In the genomic region with DNA sequence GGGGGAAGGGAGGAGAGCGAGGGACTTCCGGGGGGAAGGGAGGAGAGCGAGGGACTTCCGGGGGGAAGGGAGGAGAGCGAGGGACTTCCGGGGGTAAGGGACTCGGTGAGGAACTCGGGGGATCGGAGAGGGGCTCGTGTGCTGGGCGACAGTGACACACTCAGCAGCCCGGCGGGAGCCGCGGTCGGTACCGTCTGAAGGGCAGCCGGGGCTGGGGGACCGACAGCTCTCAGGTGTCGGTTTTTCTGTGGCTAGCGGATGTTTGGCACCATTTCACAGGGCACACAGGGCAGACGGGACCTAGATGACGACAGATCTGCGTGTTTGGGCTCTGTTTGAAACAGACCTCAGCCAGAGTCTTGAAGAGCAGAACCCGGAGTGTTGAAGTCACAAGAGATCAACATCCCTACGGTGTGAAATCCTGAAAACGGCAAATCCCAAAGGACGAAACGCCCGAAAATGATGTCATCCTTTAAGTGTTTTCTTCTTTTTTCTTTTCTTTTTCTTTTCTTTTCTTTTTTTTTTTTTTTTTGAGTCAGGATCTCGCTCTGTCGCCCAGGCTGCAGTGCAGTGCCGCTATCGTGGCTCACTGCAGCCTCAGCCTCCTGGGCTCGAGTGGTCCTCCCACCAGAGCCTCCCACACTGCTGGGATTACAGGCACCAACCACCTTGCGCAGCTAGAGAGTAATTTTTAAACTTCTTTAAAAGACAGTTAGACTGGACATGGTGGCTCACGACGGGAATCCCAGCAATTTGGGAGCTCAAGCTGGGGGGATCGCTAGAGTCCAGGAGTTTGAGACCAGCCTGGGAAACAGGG, we compare ENCODE assay signal across 1 cellular context.
TF ChIP-seq lines count a peak whose summit lies in the region.

No MANE protein-coding gene starts in this region.

TF ChIP-seq in K562, 482 proteins besides CTCF, POLR2A, EP300 and RAD21 (continued from another document and continues in another):
- TF ChIP-seq HDAC3 (IDR thresholded peaks at IDR 0.05; ENCODE audit: borderline replicate concordance, partially characterized antibody) (no peak), POLR2AphosphoS5 (IDR thresholded peaks at IDR 0.05; ENCODE audit: control insufficient read depth, insufficient read depth, low read depth, low read length) (peak; percentile 86), ZNF134 (CRISPR knock-in tag; conservative IDR thresholded peaks at IDR 0.05) (no peak), CHD1 (IDR thresholded peaks at IDR 0.05; ENCODE audit: low read length) (peak; percentile 55), CBX5 (IDR thresholded peaks at IDR 0.05; ENCODE audit: borderline replicate concordance, low read depth) (no peak), SAFB (IDR thresholded peaks at IDR 0.05; ENCODE audit: borderline replicate concordance, low read depth, low read length) (no peak), MAZ (CRISPR knock-in tag; conservative IDR thresholded peaks at IDR 0.05 in 1 of 2, IDR thresholded peaks at IDR 0.05 in 1 of 2) (peak; percentile 96 to 99), SMARCE1 (IDR thresholded peaks at IDR 0.05) (peak; percentile 62; the same call in 1 of the 2 replicates), ZNF79 (CRISPR knock-in tag; IDR thresholded peaks at IDR 0.05; ENCODE audit: low read depth) (no peak), SRSF3 (IDR thresholded peaks at IDR 0.05; ENCODE audit: insufficient read depth, low read length) (no peak), ERF (CRISPR knock-in tag; IDR thresholded peaks at IDR 0.05) (0 out of 2 replicates have a peak, but pooled peaks have one; percentile 34), ZC3H8 (IDR thresholded peaks at IDR 0.05) (no peak), IFI16 (CRISPR knock-in tag; IDR thresholded peaks at IDR 0.05) (no peak), ZNF717 (CRISPR knock-in tag; IDR thresholded peaks at IDR 0.05) (no peak), SIX5 (IDR thresholded peaks at IDR 0.05; ENCODE audit: borderline replicate concordance in 1 of 2, insufficient read depth in 1 of 2, low read depth in 1 of 2, low read length in 2 of 2) (no peak), LARP7 (IDR thresholded peaks at IDR 0.05) (peak; percentile 70; the same call in 1 of the 2 replicates), ELF2 (CRISPR knock-in tag; IDR thresholded peaks at IDR 0.05) (peak; percentile 71; the same call in 1 of the 2 replicates), POLR2AphosphoS2 (IDR thresholded peaks at IDR 0.05; ENCODE audit: low read length) (peak; percentile 92; the same call in 1 of the 2 replicates), MIER1 (IDR thresholded peaks at IDR 0.05; ENCODE audit: low read depth) (peak; percentile 47; the same call in 1 of the 2 replicates)
- TF ChIP-seq, protein P1, sequence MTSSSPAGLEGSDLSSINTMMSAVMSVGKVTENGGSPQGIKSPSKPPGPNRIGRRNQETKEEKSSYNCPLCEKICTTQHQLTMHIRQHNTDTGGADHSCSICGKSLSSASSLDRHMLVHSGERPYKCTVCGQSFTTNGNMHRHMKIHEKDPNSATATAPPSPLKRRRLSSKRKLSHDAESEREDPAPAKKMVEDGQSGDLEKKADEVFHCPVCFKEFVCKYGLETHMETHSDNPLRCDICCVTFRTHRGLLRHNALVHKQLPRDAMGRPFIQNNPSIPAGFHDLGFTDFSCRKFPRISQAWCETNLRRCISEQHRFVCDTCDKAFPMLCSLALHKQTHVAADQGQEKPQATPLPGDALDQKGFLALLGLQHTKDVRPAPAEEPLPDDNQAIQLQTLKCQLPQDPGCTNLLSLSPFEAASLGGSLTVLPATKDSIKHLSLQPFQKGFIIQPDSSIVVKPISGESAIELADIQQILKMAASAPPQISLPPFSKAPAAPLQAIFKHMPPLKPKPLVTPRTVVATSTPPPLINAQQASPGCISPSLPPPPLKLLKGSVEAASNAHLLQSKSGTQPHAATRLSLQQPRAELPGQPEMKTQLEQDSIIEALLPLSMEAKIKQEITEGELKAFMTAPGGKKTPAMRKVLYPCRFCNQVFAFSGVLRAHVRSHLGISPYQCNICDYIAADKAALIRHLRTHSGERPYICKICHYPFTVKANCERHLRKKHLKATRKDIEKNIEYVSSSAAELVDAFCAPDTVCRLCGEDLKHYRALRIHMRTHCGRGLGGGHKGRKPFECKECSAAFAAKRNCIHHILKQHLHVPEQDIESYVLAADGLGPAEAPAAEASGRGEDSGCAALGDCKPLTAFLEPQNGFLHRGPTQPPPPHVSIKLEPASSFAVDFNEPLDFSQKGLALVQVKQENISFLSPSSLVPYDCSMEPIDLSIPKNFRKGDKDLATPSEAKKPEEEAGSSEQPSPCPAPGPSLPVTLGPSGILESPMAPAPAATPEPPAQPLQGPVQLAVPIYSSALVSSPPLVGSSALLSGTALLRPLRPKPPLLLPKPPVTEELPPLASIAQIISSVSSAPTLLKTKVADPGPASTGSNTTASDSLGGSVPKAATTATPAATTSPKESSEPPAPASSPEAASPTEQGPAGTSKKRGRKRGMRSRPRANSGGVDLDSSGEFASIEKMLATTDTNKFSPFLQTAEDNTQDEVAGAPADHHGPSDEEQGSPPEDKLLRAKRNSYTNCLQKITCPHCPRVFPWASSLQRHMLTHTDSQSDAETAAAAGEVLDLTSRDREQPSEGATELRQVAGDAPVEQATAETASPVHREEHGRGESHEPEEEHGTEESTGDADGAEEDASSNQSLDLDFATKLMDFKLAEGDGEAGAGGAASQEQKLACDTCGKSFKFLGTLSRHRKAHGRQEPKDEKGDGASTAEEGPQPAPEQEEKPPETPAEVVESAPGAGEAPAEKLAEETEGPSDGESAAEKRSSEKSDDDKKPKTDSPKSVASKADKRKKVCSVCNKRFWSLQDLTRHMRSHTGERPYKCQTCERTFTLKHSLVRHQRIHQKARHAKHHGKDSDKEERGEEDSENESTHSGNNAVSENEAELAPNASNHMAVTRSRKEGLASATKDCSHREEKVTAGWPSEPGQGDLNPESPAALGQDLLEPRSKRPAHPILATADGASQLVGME (CRISPR knock-in tag; IDR thresholded peaks at IDR 0.05): no peak
- TF ChIP-seq, protein P2, sequence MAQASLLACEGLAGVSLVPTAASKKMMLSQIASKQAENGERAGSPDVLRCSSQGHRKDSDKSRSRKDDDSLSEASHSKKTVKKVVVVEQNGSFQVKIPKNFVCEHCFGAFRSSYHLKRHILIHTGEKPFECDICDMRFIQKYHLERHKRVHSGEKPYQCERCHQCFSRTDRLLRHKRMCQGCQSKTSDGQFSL (CRISPR knock-in tag; IDR thresholded peaks at IDR 0.05): 0 out of 2 replicates have a peak, but pooled peaks have one; percentile 11
- TF ChIP-seq, protein P2 (tag; IDR thresholded peaks at IDR 0.05): 0 out of 4 replicates have a peak, but pooled peaks of 1 of the 2 experiments have one; percentile 43
- TF ChIP-seq, protein P3, sequence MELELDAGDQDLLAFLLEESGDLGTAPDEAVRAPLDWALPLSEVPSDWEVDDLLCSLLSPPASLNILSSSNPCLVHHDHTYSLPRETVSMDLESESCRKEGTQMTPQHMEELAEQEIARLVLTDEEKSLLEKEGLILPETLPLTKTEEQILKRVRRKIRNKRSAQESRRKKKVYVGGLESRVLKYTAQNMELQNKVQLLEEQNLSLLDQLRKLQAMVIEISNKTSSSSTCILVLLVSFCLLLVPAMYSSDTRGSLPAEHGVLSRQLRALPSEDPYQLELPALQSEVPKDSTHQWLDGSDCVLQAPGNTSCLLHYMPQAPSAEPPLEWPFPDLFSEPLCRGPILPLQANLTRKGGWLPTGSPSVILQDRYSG (tag; conservative IDR thresholded peaks at IDR 0.05; ENCODE audit: low read depth): no peak
- TF ChIP-seq, protein P4, sequence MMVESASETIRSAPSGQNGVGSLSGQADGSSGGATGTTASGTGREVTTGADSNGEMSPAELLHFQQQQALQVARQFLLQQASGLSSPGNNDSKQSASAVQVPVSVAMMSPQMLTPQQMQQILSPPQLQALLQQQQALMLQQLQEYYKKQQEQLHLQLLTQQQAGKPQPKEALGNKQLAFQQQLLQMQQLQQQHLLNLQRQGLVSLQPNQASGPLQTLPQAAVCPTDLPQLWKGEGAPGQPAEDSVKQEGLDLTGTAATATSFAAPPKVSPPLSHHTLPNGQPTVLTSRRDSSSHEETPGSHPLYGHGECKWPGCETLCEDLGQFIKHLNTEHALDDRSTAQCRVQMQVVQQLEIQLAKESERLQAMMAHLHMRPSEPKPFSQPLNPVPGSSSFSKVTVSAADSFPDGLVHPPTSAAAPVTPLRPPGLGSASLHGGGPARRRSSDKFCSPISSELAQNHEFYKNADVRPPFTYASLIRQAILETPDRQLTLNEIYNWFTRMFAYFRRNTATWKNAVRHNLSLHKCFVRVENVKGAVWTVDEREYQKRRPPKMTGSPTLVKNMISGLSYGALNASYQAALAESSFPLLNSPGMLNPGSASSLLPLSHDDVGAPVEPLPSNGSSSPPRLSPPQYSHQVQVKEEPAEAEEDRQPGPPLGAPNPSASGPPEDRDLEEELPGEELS (CRISPR knock-in tag; IDR thresholded peaks at IDR 0.05; ENCODE audit: borderline replicate concordance): no peak
- TF ChIP-seq, protein P5, sequence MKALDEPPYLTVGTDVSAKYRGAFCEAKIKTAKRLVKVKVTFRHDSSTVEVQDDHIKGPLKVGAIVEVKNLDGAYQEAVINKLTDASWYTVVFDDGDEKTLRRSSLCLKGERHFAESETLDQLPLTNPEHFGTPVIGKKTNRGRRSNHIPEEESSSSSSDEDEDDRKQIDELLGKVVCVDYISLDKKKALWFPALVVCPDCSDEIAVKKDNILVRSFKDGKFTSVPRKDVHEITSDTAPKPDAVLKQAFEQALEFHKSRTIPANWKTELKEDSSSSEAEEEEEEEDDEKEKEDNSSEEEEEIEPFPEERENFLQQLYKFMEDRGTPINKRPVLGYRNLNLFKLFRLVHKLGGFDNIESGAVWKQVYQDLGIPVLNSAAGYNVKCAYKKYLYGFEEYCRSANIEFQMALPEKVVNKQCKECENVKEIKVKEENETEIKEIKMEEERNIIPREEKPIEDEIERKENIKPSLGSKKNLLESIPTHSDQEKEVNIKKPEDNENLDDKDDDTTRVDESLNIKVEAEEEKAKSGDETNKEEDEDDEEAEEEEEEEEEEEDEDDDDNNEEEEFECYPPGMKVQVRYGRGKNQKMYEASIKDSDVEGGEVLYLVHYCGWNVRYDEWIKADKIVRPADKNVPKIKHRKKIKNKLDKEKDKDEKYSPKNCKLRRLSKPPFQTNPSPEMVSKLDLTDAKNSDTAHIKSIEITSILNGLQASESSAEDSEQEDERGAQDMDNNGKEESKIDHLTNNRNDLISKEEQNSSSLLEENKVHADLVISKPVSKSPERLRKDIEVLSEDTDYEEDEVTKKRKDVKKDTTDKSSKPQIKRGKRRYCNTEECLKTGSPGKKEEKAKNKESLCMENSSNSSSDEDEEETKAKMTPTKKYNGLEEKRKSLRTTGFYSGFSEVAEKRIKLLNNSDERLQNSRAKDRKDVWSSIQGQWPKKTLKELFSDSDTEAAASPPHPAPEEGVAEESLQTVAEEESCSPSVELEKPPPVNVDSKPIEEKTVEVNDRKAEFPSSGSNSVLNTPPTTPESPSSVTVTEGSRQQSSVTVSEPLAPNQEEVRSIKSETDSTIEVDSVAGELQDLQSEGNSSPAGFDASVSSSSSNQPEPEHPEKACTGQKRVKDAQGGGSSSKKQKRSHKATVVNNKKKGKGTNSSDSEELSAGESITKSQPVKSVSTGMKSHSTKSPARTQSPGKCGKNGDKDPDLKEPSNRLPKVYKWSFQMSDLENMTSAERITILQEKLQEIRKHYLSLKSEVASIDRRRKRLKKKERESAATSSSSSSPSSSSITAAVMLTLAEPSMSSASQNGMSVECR (CRISPR knock-in tag; IDR thresholded peaks at IDR 0.05): no peak
- TF ChIP-seq, protein P6, sequence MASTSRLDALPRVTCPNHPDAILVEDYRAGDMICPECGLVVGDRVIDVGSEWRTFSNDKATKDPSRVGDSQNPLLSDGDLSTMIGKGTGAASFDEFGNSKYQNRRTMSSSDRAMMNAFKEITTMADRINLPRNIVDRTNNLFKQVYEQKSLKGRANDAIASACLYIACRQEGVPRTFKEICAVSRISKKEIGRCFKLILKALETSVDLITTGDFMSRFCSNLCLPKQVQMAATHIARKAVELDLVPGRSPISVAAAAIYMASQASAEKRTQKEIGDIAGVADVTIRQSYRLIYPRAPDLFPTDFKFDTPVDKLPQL (IDR thresholded peaks at IDR 0.05; ENCODE audit: extremely low read depth, insufficient read length): no peak
- TF ChIP-seq, protein P7, sequence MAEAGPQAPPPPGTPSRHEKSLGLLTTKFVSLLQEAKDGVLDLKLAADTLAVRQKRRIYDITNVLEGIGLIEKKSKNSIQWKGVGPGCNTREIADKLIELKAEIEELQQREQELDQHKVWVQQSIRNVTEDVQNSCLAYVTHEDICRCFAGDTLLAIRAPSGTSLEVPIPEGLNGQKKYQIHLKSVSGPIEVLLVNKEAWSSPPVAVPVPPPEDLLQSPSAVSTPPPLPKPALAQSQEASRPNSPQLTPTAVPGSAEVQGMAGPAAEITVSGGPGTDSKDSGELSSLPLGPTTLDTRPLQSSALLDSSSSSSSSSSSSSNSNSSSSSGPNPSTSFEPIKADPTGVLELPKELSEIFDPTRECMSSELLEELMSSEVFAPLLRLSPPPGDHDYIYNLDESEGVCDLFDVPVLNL (CRISPR knock-in tag; IDR thresholded peaks at IDR 0.05; ENCODE audit: low read depth): 0 out of 2 replicates have a peak, but pooled peaks have one; percentile 11
- TF ChIP-seq, protein P8, sequence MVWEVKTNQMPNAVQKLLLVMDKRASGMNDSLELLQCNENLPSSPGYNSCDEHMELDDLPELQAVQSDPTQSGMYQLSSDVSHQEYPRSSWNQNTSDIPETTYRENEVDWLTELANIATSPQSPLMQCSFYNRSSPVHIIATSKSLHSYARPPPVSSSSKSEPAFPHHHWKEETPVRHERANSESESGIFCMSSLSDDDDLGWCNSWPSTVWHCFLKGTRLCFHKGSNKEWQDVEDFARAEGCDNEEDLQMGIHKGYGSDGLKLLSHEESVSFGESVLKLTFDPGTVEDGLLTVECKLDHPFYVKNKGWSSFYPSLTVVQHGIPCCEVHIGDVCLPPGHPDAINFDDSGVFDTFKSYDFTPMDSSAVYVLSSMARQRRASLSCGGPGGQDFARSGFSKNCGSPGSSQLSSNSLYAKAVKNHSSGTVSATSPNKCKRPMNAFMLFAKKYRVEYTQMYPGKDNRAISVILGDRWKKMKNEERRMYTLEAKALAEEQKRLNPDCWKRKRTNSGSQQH (CRISPR knock-in tag; IDR thresholded peaks at IDR 0.05): 0 out of 2 replicates have a peak, but pooled peaks have one; percentile 67
- TF ChIP-seq, protein P9, sequence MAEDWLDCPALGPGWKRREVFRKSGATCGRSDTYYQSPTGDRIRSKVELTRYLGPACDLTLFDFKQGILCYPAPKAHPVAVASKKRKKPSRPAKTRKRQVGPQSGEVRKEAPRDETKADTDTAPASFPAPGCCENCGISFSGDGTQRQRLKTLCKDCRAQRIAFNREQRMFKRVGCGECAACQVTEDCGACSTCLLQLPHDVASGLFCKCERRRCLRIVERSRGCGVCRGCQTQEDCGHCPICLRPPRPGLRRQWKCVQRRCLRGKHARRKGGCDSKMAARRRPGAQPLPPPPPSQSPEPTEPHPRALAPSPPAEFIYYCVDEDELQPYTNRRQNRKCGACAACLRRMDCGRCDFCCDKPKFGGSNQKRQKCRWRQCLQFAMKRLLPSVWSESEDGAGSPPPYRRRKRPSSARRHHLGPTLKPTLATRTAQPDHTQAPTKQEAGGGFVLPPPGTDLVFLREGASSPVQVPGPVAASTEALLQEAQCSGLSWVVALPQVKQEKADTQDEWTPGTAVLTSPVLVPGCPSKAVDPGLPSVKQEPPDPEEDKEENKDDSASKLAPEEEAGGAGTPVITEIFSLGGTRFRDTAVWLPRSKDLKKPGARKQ (CRISPR knock-in tag; IDR thresholded peaks at IDR 0.05): no peak
